Comparison of ENCODE assay signal across 10 cellular contexts in genomic region chr14:54343276-54344121, GRCh38. TPM values are rescaled to one million over a fixed set of nuclear protein-coding genes. Genes with fewer than 3 reads are reported as not detected.
DNase-seq lines count a peak whose midpoint lies in the region; ATAC-seq, FAIRE-seq and TF ChIP-seq lines count a peak whose summit lies in the region.
"Had no signal": no experiment of that assay in that cellular context is flagged by ENCODE, and none has a peak within 500 bp of the region (broad histone marks: within the 10 kb centered on the region; RNA-seq: fewer than 3 reads in every experiment).

No MANE protein-coding gene starts in this region.

- DNase-seq in HTR-8/SVneo (ENCODE audit: insufficient read length, low spot score) (peak; percentile 52), NCI-H2196 treated with DMSO at 0.1 percent for 48 hours (lab: John Stamatoyannopoulos, UW; ENCODE audit: unreplicated experiment) (peak; percentile 95), dermis blood vessel endothelial cell (peak; percentile 61), renal cortical epithelial cell (ENCODE audit: low read depth) (peak; percentile 39), GM10248 (ENCODE audit: extremely low spot score) (no peak), T-cell (no peak)
- DNase-seq in stimulated activated CD4-positive, alpha-beta T cell treated with anti-CD3 and anti-CD28 coated beads, Interleukin-12 subunit alpha, Interleukin-12 subunit beta, amount 100 ng/mL, for 4 hours: no peak
- DNase-seq: small intestine had no signal

- H3K36me3 Mint-ChIP-seq in T-cell: no peaks in the 10 kb centered on the region

- POLR2A ChIA-PET in GM10248 (lab: Yijun Ruan, JAX) (no interaction called here), T-cell (lab: Charles Lee) (no interaction called here)

- H3K27ac Mint-ChIP-seq in T-cell: no peak overlapping the region

- FAIRE-seq in HTR-8/SVneo (lab: Jason Lieb, UNC): no peak
- FAIRE-seq: colon, small intestine had no signal

- H3K27me3 Mint-ChIP-seq in T-cell: peaks cover 2 to 7% of the 10 kb centered on the region in 2 donors

- H3K9me3 Mint-ChIP-seq in T-cell: no peaks in the 10 kb centered on the region

- CTCF ChIA-PET in GM10248 (lab: Yijun Ruan, JAX) (interaction anchor here (1.0 to 2.7 kb wide), 2 partner anchors 10 to 14 kb away, joined by 4 to 15 read pairs; no protein-coding TSS in a partner anchor), T-cell (lab: Charles Lee) (interaction anchor here in 1 of 2 donors (0.5 to 0.6 kb wide), 2 partner anchors 168 to 404 kb away, joined by 3 read pairs; no protein-coding TSS in a partner anchor)

- no peak overlapping the region for H3K4me3 Mint-ChIP-seq in T-cell

- no peaks in the 10 kb centered on the region for H3K4me1 Mint-ChIP-seq in T-cell

- TF ChIP-seq CTCF in GM10248 (IDR thresholded peaks at IDR 0.05; ENCODE audit: control extremely low read depth, extremely low read depth, low read depth, missing control alignments): no peak

- ATAC-seq in GM18498 (IDR thresholded peaks at IDR 0.05; ENCODE audit: unreplicated experiment) (no peak), T-cell (replicated peaks in 1 of 4) (no peak)

RNA-seq across cellular contexts. Expression of gene CDKN3, which starts 53.3 kb away (rescaled TPM):
- total RNA-seq in dermis blood vessel endothelial cell (34.4 and 83.6 TPM in 2 replicates), renal cortical epithelial cell (3.5 and 43.6 TPM in 2 replicates), T-cell (1 to 10 TPM; 1.2 to 2.7 (median 1.6) TPM)

Comparison
In these comparisons a context has a peak if more than half of its experiments do, and no peak if none do; other contexts are left out.
1. DNase-seq: peak in HTR-8/SVneo (single experiment), NCI-H2196 treated with DMSO at 0.1 percent for 48 hours (single experiment), dermis blood vessel endothelial cell (single experiment) and renal cortical epithelial cell (single experiment); none in stimulated activated CD4-positive, alpha-beta T cell treated with anti-CD3 and anti-CD28 coated beads, Interleukin-12 subunit alpha, Interleukin-12 subunit beta, amount 100 ng/mL, for 4 hours (single experiment), GM10248 (single experiment) and T-cell (0 of 34).